12 cellular contexts compared by ENCODE assay signal in genomic region chr1:198655464-198656121, GRCh38. TPM values are rescaled to one million over a fixed set of nuclear protein-coding genes. Genes with fewer than 3 reads are reported as not detected.
DNase-seq lines count a peak whose midpoint lies in the region; ATAC-seq and TF ChIP-seq lines count a peak whose summit lies in the region.
"Had no signal": no experiment of that assay in that cellular context is flagged by ENCODE, and none has a peak within 500 bp of the region (broad histone marks: within the 10 kb centered on the region; RNA-seq: fewer than 3 reads in every experiment).

No MANE protein-coding gene starts in this region.

- no peaks in the 10 kb centered on the region for H3K27me3 Mint-ChIP-seq in CD4-positive, CD25-positive, alpha-beta regulatory T cell
- H3K27me3 Mint-ChIP-seq in memory B cell = no peaks in the 10 kb centered on the region

- peaks cover 43 to 71% (median 54%) of the 10 kb centered on the region in 4 donors for H3K4me1 Mint-ChIP-seq in CD4-positive, CD25-positive, alpha-beta regulatory T cell
- peaks cover 40% of the 10 kb centered on the region for H3K4me1 Mint-ChIP-seq in memory B cell

- peaks cover 25% of the 10 kb centered on the region for H3K36me3 ChIP-seq in CD4-positive, CD25-positive, alpha-beta regulatory T cell (ENCODE audit: control insufficient read depth, insufficient read depth, low read length)
- no peaks in the 10 kb centered on the region for H3K36me3 ChIP-seq in RWPE2 (ENCODE audit: low read depth)
- H3K36me3 ChIP-seq: left ventricle myocardium inferior had no signal

- peaks cover 24% of the 10 kb centered on the region for H3K36me3 Mint-ChIP-seq in CD4-positive, CD25-positive, alpha-beta regulatory T cell
- H3K36me3 Mint-ChIP-seq in memory B cell = peaks cover 11% of the 10 kb centered on the region

- no peak for TF ChIP-seq CTCF in RWPE2 (IDR thresholded peaks at IDR 0.05; ENCODE audit: poor library complexity, severe bottlenecking)

- ATAC-seq in CD4-positive, CD25-positive, alpha-beta regulatory T cell (ENCODE audit: low read depth in 2 of 2) = no peak
- ATAC-seq in GM19452 (IDR thresholded peaks at IDR 0.05; ENCODE audit: unreplicated experiment) (peak; percentile 31), RWPE2 (ENCODE audit: low read depth) (no peak), memory B cell (ENCODE audit: low read depth) (no peak), GM21381 (IDR thresholded peaks at IDR 0.05; ENCODE audit: unreplicated experiment) (no peak)

- H3K27me3 ChIP-seq in CD4-positive, CD25-positive, alpha-beta regulatory T cell (ENCODE audit: control insufficient read depth, insufficient read depth, low read length) = no peaks in the 10 kb centered on the region
- H3K27me3 ChIP-seq in RWPE2 (ENCODE audit: insufficient read depth, poor library complexity, severe bottlenecking) = no peaks in the 10 kb centered on the region
- H3K27me3 ChIP-seq: dorsolateral prefrontal cortex had no signal

- peak overlapping the region; percentile 74 to 87 (median 80) for H3K4me3 Mint-ChIP-seq in CD4-positive, CD25-positive, alpha-beta regulatory T cell
- H3K4me3 Mint-ChIP-seq in memory B cell = peak overlapping the region; percentile 65

- peak overlapping the region; percentile 100 for H3K4me3 ChIP-seq in CD4-positive, CD25-positive, alpha-beta regulatory T cell (ENCODE audit: low read depth, low read length)
- no peak overlapping the region for H3K4me3 ChIP-seq in RWPE2 (ENCODE audit: severe bottlenecking)
- H3K4me3 ChIP-seq: dorsolateral prefrontal cortex, left ventricle myocardium inferior had no signal

- H3K27ac ChIP-seq in CD4-positive, CD25-positive, alpha-beta regulatory T cell (ENCODE audit: insufficient read depth, low read length, poor library complexity, severe bottlenecking) = peak overlapping the region; percentile 97
- H3K27ac ChIP-seq in RWPE2 (ENCODE audit: poor library complexity, severe bottlenecking) = peak overlapping the region; percentile 89
- H3K27ac ChIP-seq: left ventricle myocardium inferior had no signal

- peak overlapping the region; percentile 91 to 96 (median 93) for H3K27ac Mint-ChIP-seq in CD4-positive, CD25-positive, alpha-beta regulatory T cell
- H3K27ac Mint-ChIP-seq in memory B cell = peak overlapping the region; percentile 93

- H3K4me1 ChIP-seq in CD4-positive, CD25-positive, alpha-beta regulatory T cell (ENCODE audit: control insufficient read depth, insufficient read depth, low read length, poor library complexity, severe bottlenecking) = peaks cover 88% of the 10 kb centered on the region
- H3K4me1 ChIP-seq in RWPE2 (ENCODE audit: insufficient read depth, poor library complexity, severe bottlenecking) = peaks cover 28% of the 10 kb centered on the region
- H3K4me1 ChIP-seq: left ventricle myocardium inferior had no signal

- H3K9me3 Mint-ChIP-seq in CD4-positive, CD25-positive, alpha-beta regulatory T cell = no peaks in the 10 kb centered on the region
- no peaks in the 10 kb centered on the region for H3K9me3 Mint-ChIP-seq in memory B cell

- DNase-seq in CD4-positive, CD25-positive, alpha-beta regulatory T cell = no peak
- DNase-seq in RWPE2 (ENCODE audit: low spot score) (no peak), memory B cell (ENCODE audit: low spot score in 2 of 2) (no peak), NCI-H82 (lab: John Stamatoyannopoulos, UW) (no peak), HK-2 (ENCODE audit: unreplicated experiment) (no peak)
- no peak for DNase-seq in stimulated activated CD8-positive, alpha-beta memory T cell treated with anti-CD3 and anti-CD28 coated beads, Interleukin-4, amount 100 ng/mL, for 48 hours
- DNase-seq: dorsolateral prefrontal cortex, left ventricle myocardium inferior, NCI-H2171 had no signal

- H3K9me3 ChIP-seq in CD4-positive, CD25-positive, alpha-beta regulatory T cell (ENCODE audit: control insufficient read depth in 2 of 2, low read length in 2 of 2) = no peaks in the 10 kb centered on the region
- no peaks in the 10 kb centered on the region for H3K9me3 ChIP-seq in RWPE2 (ENCODE audit: severe bottlenecking)
- H3K9me3 ChIP-seq: left ventricle myocardium inferior had no signal

RNA-seq across cellular contexts. Expression of gene PTPRC, which starts 16.8 kb away (rescaled TPM):
- 946 TPM for total RNA-seq in CD4-positive, CD25-positive, alpha-beta regulatory T cell
- 1,000 to 10,000 TPM; 1,055 to 1,099 (median 1,073) TPM for polyA plus RNA-seq in CD4-positive, CD25-positive, alpha-beta regulatory T cell
- total RNA-seq: G401 had no signal
